In genomic region chr1:167713330-167714081, GRCh38 we compare ENCODE assay signal across 8 cellular contexts. TPM values are rescaled to one million over a fixed set of nuclear protein-coding genes. Genes with fewer than 3 reads are reported as not detected.
A peak's percentile ranks its signal among the peaks of the same experiment; 100 is the strongest.
DNase-seq lines count a peak whose midpoint lies in the region; ATAC-seq, FAIRE-seq and TF ChIP-seq lines count a peak whose summit lies in the region.

No MANE protein-coding gene starts in this region.

- TF ChIP-seq POLR2A in GM12891 (IDR thresholded peaks at IDR 0.05; ENCODE audit: low read depth, low read length) = no peak
- TF ChIP-seq POLR2A in breast epithelium (IDR thresholded peaks at IDR 0.05) = no peak
- TF ChIP-seq POLR2A in suprapubic skin (IDR thresholded peaks at IDR 0.05) = no peak

- DNase-seq in GM12891 (ENCODE audit: insufficient read length, low spot score) = no peak
- DNase-seq in PC-9 = peak in 1 of 2 experiments; percentile 20
- DNase-seq in breast epithelium (ENCODE audit: low spot score in 2 of 2) = no peak
- DNase-seq in lower lobe of right lung = no peak
- DNase-seq in suprapubic skin (ENCODE audit: low spot score in 2 of 2) = no peak
- no peak for DNase-seq in NCI-H1105 (lab: John Stamatoyannopoulos, UW)

- no peak overlapping the region for H3K27ac ChIP-seq in PC-9
- H3K27ac ChIP-seq in breast epithelium = peak overlapping the region; percentile 92 to 97
- peak overlapping the region; percentile 86 for H3K27ac ChIP-seq in lower lobe of right lung
- H3K27ac ChIP-seq in suprapubic skin = peak overlapping the region; percentile 86

- peak overlapping the region; percentile 91 for H2AFZ ChIP-seq in PC-9

- TF ChIP-seq CTCF in PC-9 (conservative IDR thresholded peaks at IDR 0.05) = no peak
- TF ChIP-seq CTCF in breast epithelium (IDR thresholded peaks at IDR 0.05) = no peak
- no peak for TF ChIP-seq CTCF in lower lobe of right lung (IDR thresholded peaks at IDR 0.05)
- TF ChIP-seq CTCF in suprapubic skin (IDR thresholded peaks at IDR 0.05) = no peak

- no peaks in the 10 kb centered on the region for H3K9me2 ChIP-seq in PC-9 (ENCODE audit: insufficient read depth)

- H3K4me3 ChIP-seq in PC-9 (peak overlapping the region; percentile 97), breast epithelium (peak overlapping the region; percentile 59 to 94 (median 77)), lower lobe of right lung (peak overlapping the region; percentile 68), suprapubic skin (peak overlapping the region; percentile 60)

- peak overlapping the region; percentile 97 for H3K4me2 ChIP-seq in PC-9

- H3F3A ChIP-seq in PC-9 (ENCODE audit: insufficient read depth, low read depth) = peaks cover 17% of the 10 kb centered on the region; the same call in 1 of the 2 replicates

- no peaks in the 10 kb centered on the region for H4K20me1 ChIP-seq in PC-9 (ENCODE audit: insufficient read depth)

- CTCF ChIA-PET in PC-9 (lab: Charles Lee) = interaction anchor here (0.6 to 1.1 kb wide), 3 partner anchors 83 to 550 kb away, joined by 3 to 10 read pairs (median 8); no protein-coding TSS in a partner anchor

- 45% methylated on average over 31 of the region's 31 CpGs for WGBS in suprapubic skin

- no peak for TF ChIP-seq EP300 in suprapubic skin (IDR thresholded peaks at IDR 0.05)

- no peaks in the 10 kb centered on the region for H3K9me3 ChIP-seq in PC-9 (ENCODE audit: insufficient read depth, low read depth)
- no peaks in the 10 kb centered on the region for H3K9me3 ChIP-seq in breast epithelium
- no peaks in the 10 kb centered on the region for H3K9me3 ChIP-seq in lower lobe of right lung
- H3K9me3 ChIP-seq in suprapubic skin = no peaks in the 10 kb centered on the region

- peak; percentile 3 for ATAC-seq in lower lobe of right lung
- no peak for ATAC-seq in activated CD4-positive, CD25-positive, alpha-beta regulatory T cell treated with anti-CD3 and anti-CD28 coated beads, Interleukin-2, amount 50 U/mL, for 24 hours
- no peak for ATAC-seq in HG02759 (IDR thresholded peaks at IDR 0.05; ENCODE audit: unreplicated experiment)

- BruUV-seq in PC-9 (replicated peaks; lab: Mats Ljungman, UMichigan) = no TSS peak

- no peaks in the 10 kb centered on the region for H3K79me2 ChIP-seq in PC-9 (ENCODE audit: low read depth)

- H3K27me3 ChIP-seq in PC-9 (ENCODE audit: insufficient read depth, low read depth) = no peaks in the 10 kb centered on the region
- no peaks in the 10 kb centered on the region for H3K27me3 ChIP-seq in breast epithelium
- H3K27me3 ChIP-seq in lower lobe of right lung (ENCODE audit: low read depth) = no peaks in the 10 kb centered on the region
- H3K27me3 ChIP-seq in suprapubic skin = no peaks in the 10 kb centered on the region

- H3K36me3 ChIP-seq in PC-9 (ENCODE audit: low read depth) = no peaks in the 10 kb centered on the region
- H3K36me3 ChIP-seq in breast epithelium = no peaks in the 10 kb centered on the region
- no peaks in the 10 kb centered on the region for H3K36me3 ChIP-seq in lower lobe of right lung
- no peaks in the 10 kb centered on the region for H3K36me3 ChIP-seq in suprapubic skin

- intact Hi-C loops in PC-9 (cut with micrococcal nuclease; ENCODE audit: unreplicated experiment) = loop anchor here (1.0 to 2.0 kb wide), 2 partner anchors 223 to 370 kb away; partner anchors contain the start of genes DCAF6 and MPC2
- intact Hi-C loops in breast epithelium (cut with DNase I; ENCODE audit: low total_unique reads) = loop anchor here (1.0 kb wide), 1 partner anchor 30 kb away; no protein-coding TSS in a partner anchor
- intact Hi-C loops in lower lobe of right lung (cut with DNase I) = no loop called here

- H3K4me1 ChIP-seq in PC-9 (replicated peaks; ENCODE audit: insufficient read depth) = peaks cover 6% of the 10 kb centered on the region; the same call in 1 of the 2 replicates
- H3K4me1 ChIP-seq in breast epithelium = no peaks in the 10 kb centered on the region
- peaks cover 14% of the 10 kb centered on the region for H3K4me1 ChIP-seq in lower lobe of right lung
- peaks cover 2% of the 10 kb centered on the region for H3K4me1 ChIP-seq in suprapubic skin

- POLR2A ChIA-PET in PC-9 (lab: Charles Lee; ENCODE audit: unreplicated experiment) = interaction anchor here (0.6 to 0.7 kb wide), 2 partner anchors 84 to 368 kb away, joined by 3 to 6 read pairs; no protein-coding TSS in a partner anchor

- FAIRE-seq in GM12891 (lab: Jason Lieb, UNC) = peak; percentile 40

TF ChIP-seq in GM12891, 5 proteins besides CTCF, POLR2A, EP300 and RAD21:
- TF ChIP-seq POLR2AphosphoS5 (IDR thresholded peaks at IDR 0.05; ENCODE audit: low read depth, low read length) = no peak
- TF ChIP-seq POU2F2 (IDR thresholded peaks at IDR 0.05; ENCODE audit: low read depth, low read length) = no peak
- TF ChIP-seq SPI1 (IDR thresholded peaks at IDR 0.05; ENCODE audit: low read depth, low read length) = no peak
- TF ChIP-seq PAX5 (IDR thresholded peaks at IDR 0.05; ENCODE audit: insufficient read depth, low read length, severe bottlenecking) = no peak
- TF ChIP-seq TAF1 (IDR thresholded peaks at IDR 0.05; ENCODE audit: low read depth, low read length) = no peak

RNA-seq across cellular contexts. Expression of gene MPZL1, which starts 8.3 kb away (rescaled TPM):
- 15.6 TPM for polyA plus RNA-seq in GM12891 (2012; ENCODE audit: low read depth, missing spikeins)
- 67.8 and 80.3 TPM in 2 replicates for total RNA-seq in PC-9 (2021)
- total RNA-seq in breast epithelium = 10 to 100 TPM; 43.5 to 86.8 (median 86.2) TPM
- 85.9 TPM for total RNA-seq in lower lobe of right lung
- total RNA-seq in suprapubic skin = 10 to 100 TPM; 37.1 to 52.3 (median 39.9) TPM

Comparison
In these comparisons a context has a peak if more than half of its experiments do, and no peak if none do; other contexts are left out.
1. ATAC-seq: peak in lower lobe of right lung (2 of 2); none in activated CD4-positive, CD25-positive, alpha-beta regulatory T cell treated with anti-CD3 and anti-CD28 coated beads, Interleukin-2, amount 50 U/mL, for 24 hours (0 of 2) and HG02759 (single experiment).
2. Peak in every context shown above with its lines, with median percentiles within 50 percentile points of each other: H3K4me3 ChIP-seq.